Comparison of ENCODE assay signal across 1 cellular context in the genomic region with DNA sequence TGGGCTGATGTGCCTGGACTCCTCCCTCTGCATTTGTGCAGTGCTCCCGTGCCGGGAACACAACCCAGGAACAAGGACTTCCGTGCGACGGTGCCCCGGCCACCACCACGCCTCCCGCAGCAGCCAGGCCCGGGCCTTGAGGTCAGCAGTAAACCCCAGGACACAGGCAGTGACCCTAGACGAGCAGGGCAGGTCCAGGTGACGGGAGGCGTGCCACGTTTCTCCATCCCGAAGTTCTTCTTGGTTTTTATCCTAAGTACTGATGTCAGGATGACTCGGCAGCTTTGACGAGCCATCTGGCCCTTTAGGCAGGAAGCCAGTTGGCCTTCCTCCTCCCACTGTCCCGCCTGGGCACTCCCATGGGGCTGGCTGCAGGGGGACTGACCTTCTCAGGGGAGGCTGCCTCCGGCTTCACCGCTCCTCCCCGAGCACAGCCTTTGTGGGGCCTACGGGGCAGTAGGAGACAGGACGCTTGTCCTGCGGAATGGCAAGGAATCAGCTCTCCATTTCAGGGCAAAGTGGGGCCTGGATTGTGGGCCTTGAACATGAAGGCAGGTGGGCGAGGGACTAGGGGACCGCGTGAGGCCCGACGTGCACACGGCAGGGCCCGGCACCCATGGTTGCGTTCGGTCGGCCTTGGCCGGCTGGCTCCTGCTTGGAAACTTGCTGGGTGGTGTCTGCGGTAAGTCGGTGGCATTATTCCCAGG.
TF ChIP-seq lines count a peak whose summit lies in the region.

No MANE protein-coding gene starts in this region.

TF ChIP-seq in SK-N-SH, 30 proteins besides CTCF, POLR2A, EP300 and RAD21 (continued from another document):
- TF ChIP-seq REST (IDR thresholded peaks at IDR 0.05; ENCODE audit: low read depth, low read length) (no peak), TCF12 (IDR thresholded peaks at IDR 0.05) (peak; percentile 42; the same call in 1 of the 2 replicates), TAF1 (IDR thresholded peaks at IDR 0.05; ENCODE audit: borderline replicate concordance, low read depth, low read length) (no peak), GABPA (IDR thresholded peaks at IDR 0.05; ENCODE audit: low read depth) (no peak), RFX5 (IDR thresholded peaks at IDR 0.05; ENCODE audit: low read length) (no peak), NFIC (IDR thresholded peaks at IDR 0.05; ENCODE audit: borderline replicate concordance) (0 out of 2 replicates have a peak, but pooled peaks have one; percentile 37), SMC3 (IDR thresholded peaks at IDR 0.05; ENCODE audit: low read depth, low read length) (no peak), RXRA (IDR thresholded peaks at IDR 0.05; ENCODE audit: borderline replicate concordance, low read depth) (no peak)
TF ChIP-seq in SK-N-SH: peak in this region for 3.
